Comparison of ENCODE assay signal across 8 cellular contexts in the genomic region with DNA sequence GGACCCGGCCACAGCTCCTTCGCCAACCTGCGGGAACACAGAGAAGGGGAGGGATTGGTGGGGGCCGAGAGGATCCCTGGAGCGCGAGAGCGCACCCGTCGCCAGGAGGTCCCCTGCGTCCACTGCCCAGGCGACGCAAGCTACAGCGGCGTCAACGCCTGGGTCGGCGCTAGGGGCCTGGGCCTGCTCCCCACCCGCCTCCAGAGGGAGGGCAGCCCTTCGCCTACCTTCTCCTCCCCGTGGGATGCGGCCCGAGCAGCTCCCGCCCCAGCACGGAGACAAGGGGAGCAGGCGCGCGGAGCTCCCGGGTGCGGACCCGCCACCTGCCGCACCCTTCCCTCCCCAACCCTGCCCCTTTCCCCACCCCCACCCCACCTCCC.
DNase-seq lines count a peak whose midpoint lies in the region; ATAC-seq, FAIRE-seq and TF ChIP-seq lines count a peak whose summit lies in the region.

No MANE protein-coding gene starts in this region.

- H3K4me1 Mint-ChIP-seq in activated T-cell treated with anti-CD3 and anti-CD28 coated beads, Interleukin-2, amount 50 U/mL, for 72 hours (ENCODE audit: low read depth): peaks cover 24% of the 10 kb centered on the region

- no peaks in the 10 kb centered on the region for H3K36me3 Mint-ChIP-seq in activated T-cell treated with anti-CD3 and anti-CD28 coated beads, Interleukin-2, amount 50 U/mL, for 72 hours (ENCODE audit: insufficient read depth in 2 of 2)

- TF ChIP-seq EP300 in stomach (IDR thresholded peaks at IDR 0.05): no peak

- H3K27ac Mint-ChIP-seq in activated T-cell treated with anti-CD3 and anti-CD28 coated beads, Interleukin-2, amount 50 U/mL, for 72 hours: no peak overlapping the region

- peak; percentile 14 to 21 for ATAC-seq in activated T-cell treated with anti-CD3 and anti-CD28 coated beads, Interleukin-2, amount 50 U/mL, for 72 hours (replicated peaks in 1 of 2)
- ATAC-seq in GM18502 (IDR thresholded peaks at IDR 0.05; ENCODE audit: poor library complexity, unreplicated experiment) (no peak), HG02571 (IDR thresholded peaks at IDR 0.05; ENCODE audit: unreplicated experiment) (no peak)

- intact Hi-C loops in stomach (cut with DNase I; ENCODE audit: low total_unique reads): no loop called here

- H3K27me3 Mint-ChIP-seq in activated T-cell treated with anti-CD3 and anti-CD28 coated beads, Interleukin-2, amount 50 U/mL, for 72 hours (ENCODE audit: low read depth): peaks cover 9% of the 10 kb centered on the region

- no peak for TF ChIP-seq CTCF in stomach (IDR thresholded peaks at IDR 0.05)

- no peaks in the 10 kb centered on the region for H3K9me3 Mint-ChIP-seq in activated T-cell treated with anti-CD3 and anti-CD28 coated beads, Interleukin-2, amount 50 U/mL, for 72 hours

- TF ChIP-seq POLR2A in stomach (IDR thresholded peaks at IDR 0.05): no peak

- H3K4me3 ChIP-seq in iPS DF 6.9 (ENCODE audit: low read length) (peak overlapping the region; percentile 57; the same call in 1 of the 2 replicates), stomach (peak overlapping the region; percentile 40 to 61 (median 44))

- H3K9me3 ChIP-seq in iPS DF 6.9 (ENCODE audit: control insufficient read depth, insufficient read depth, low read length): no peaks in the 10 kb centered on the region
- H3K9me3 ChIP-seq in stomach: no peaks in the 10 kb centered on the region

- FAIRE-seq in HTR-8/SVneo (lab: Jason Lieb, UNC): no peak

- H3K27ac ChIP-seq in iPS DF 6.9 (ENCODE audit: low read length): no peak overlapping the region
- peak overlapping the region; percentile 7 to 83 (median 68) for H3K27ac ChIP-seq in stomach

- H3K4me3 Mint-ChIP-seq in activated T-cell treated with anti-CD3 and anti-CD28 coated beads, Interleukin-2, amount 50 U/mL, for 72 hours: peak overlapping the region; percentile 61 to 77

- peaks cover 7% of the 10 kb centered on the region for H3K4me1 ChIP-seq in iPS DF 6.9 (ENCODE audit: control insufficient read depth, insufficient read depth, low read length)
- H3K4me1 ChIP-seq in stomach: peaks cover 54 to 64% (median 57%) of the 10 kb centered on the region in 4 donors

- DNase-seq in NCI-H2227 (lab: John Stamatoyannopoulos, UW; ENCODE audit: unreplicated experiment): peak; percentile 17
- no peak for DNase-seq in NCI-H2227 treated with DMSO at 0.1 percent for 48 hours (lab: John Stamatoyannopoulos, UW)
- peak in 1 of 2 donors; percentile 26 for DNase-seq in activated T-cell treated with anti-CD3 and anti-CD28 coated beads, Interleukin-2, amount 50 U/mL, for 72 hours
- no peak for DNase-seq in iPS DF 6.9 (ENCODE audit: low read depth, low spot score)
- no peak for DNase-seq in stomach
- DNase-seq in HTR-8/SVneo (ENCODE audit: insufficient read length, low spot score): no peak

- H3K36me3 ChIP-seq in iPS DF 6.9 (ENCODE audit: control insufficient read depth, insufficient read depth, low read length): no peaks in the 10 kb centered on the region
- H3K36me3 ChIP-seq in stomach: peaks cover 24 to 39% (median 30%) of the 10 kb centered on the region in 4 donors

- WGBS in iPS DF 6.9 (ENCODE audit: insufficient coverage, insufficient read length): no CpG with 5 or more reads among the region's 31 CpGs
- WGBS in stomach, 5 donors: 0 to 5% (median 1%) methylated on average over 5 to 29 of the region's 31 CpGs

- H3K27me3 ChIP-seq in iPS DF 6.9 (ENCODE audit: control insufficient read depth, insufficient read depth, low read length) (peaks cover 24% of the 10 kb centered on the region), stomach (peaks cover 11 to 72% (median 45%) of the 10 kb centered on the region in 3 donors)

Comparison
In these comparisons a context has a peak if more than half of its experiments do, and no peak if none do; other contexts are left out.
1. ATAC-seq: peak in activated T-cell treated with anti-CD3 and anti-CD28 coated beads, Interleukin-2, amount 50 U/mL, for 72 hours (2 of 2); none in GM18502 (single experiment) and HG02571 (single experiment).